ENCODE assay signal across 13 cellular contexts in the genomic region with DNA sequence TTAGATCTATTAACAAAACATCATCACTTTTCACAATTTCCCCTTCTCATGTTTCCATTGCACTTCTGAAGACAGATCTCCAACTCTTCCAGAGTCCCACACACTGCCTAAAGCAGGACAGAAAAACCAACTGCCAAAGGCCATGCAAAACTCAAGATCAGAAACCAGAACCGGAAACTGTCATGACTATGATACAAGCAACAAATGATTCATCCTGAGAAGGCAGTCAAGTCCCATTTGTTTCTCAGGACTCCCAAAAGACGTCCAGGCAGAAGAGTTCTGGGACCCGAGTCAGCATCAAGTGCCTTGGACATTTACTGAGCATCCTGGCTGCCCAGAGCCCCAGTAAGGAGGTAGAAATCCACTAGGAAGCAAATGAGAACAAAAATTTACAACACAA. TPM values are rescaled to one million over a fixed set of nuclear protein-coding genes. Genes with fewer than 3 reads are reported as not detected.
DNase-seq lines count a peak whose midpoint lies in the region; ATAC-seq and TF ChIP-seq lines count a peak whose summit lies in the region.
"Had no signal": no experiment of that assay in that cellular context is flagged by ENCODE, and none has a peak within 500 bp of the region (broad histone marks: within the 10 kb centered on the region; RNA-seq: fewer than 3 reads in every experiment).

No MANE protein-coding gene starts in this region.

- no peaks in the 10 kb centered on the region for H3K27me3 ChIP-seq in upper lobe of left lung

- DNase-seq in CD14-positive monocyte (ENCODE audit: low spot score): no peak
- DNase-seq in activated naive CD4-positive, alpha-beta T cell treated with anti-CD3 and anti-CD28 coated beads, Interleukin-2, amount 50 U/mL, for 72 hours (ENCODE audit: low spot score in 2 of 2): no peak
- no peak for DNase-seq in upper lobe of left lung
- DNase-seq in NCI-H2029 treated with DMSO at 0.1 percent for 48 hours (lab: John Stamatoyannopoulos, UW): no peak
- DNase-seq in stimulated activated CD4-positive, alpha-beta T cell treated with anti-CD3 and anti-CD28 coated beads, Interleukin-2, amount 100 ng/mL, for 24 hours: no peak
- DNase-seq: naive B cell, NCI-H526 had no signal

- no peak for TF ChIP-seq EP300 in upper lobe of left lung (IDR thresholded peaks at IDR 0.05)

- 78 to 84% methylated on average over 3 of the region's 3 CpGs for WGBS in upper lobe of left lung, 2 donors

- ATAC-seq in GM18868 (IDR thresholded peaks at IDR 0.05; ENCODE audit: unreplicated experiment) (peak; percentile 55), HG03280 (IDR thresholded peaks at IDR 0.05; ENCODE audit: unreplicated experiment) (peak; percentile 61), upper lobe of left lung (ENCODE audit: low FRiP score in 2 of 2) (no peak), GM19023 (IDR thresholded peaks at IDR 0.05; ENCODE audit: unreplicated experiment) (no peak)
- ATAC-seq in activated naive CD4-positive, alpha-beta T cell treated with anti-CD3 and anti-CD28 coated beads, Interleukin-2, amount 50 U/mL, for 72 hours: peak; percentile 83 to 85

- TF ChIP-seq CTCF in CD14-positive monocyte (IDR thresholded peaks at IDR 0.05) (no peak), upper lobe of left lung (IDR thresholded peaks at IDR 0.05) (no peak)

- peak overlapping the region in 1 of 4 donors; percentile 50 for H3K27ac ChIP-seq in upper lobe of left lung
- H3K27ac ChIP-seq: C4-2B, WERI-Rb-1 had no signal

- H3K27me3 Mint-ChIP-seq in CD14-positive monocyte (ENCODE audit: low read depth in 3 of 3): peaks cover 0 to 2% (median 0%) of the 10 kb centered on the region in 3 donors
- H3K27me3 Mint-ChIP-seq: brain, naive B cell had no signal

- intact Hi-C loops in CD14-positive monocyte (cut with micrococcal nuclease): loop anchor here in 1 of 2 donors (5.0 kb wide), 1 partner anchor 41 kb away; the partner anchor contains the start of gene ERN1

- H3K4me1 Mint-ChIP-seq in CD14-positive monocyte: peaks cover 54% of the 10 kb centered on the region

- H3K9me3 ChIP-seq in upper lobe of left lung: no peaks in the 10 kb centered on the region

- peaks cover 0 to 6% (median 0%) of the 10 kb centered on the region in 4 donors for H3K36me3 ChIP-seq in upper lobe of left lung
- H3K36me3 ChIP-seq: WERI-Rb-1 had no signal

- TF ChIP-seq POLR2A in upper lobe of left lung (IDR thresholded peaks at IDR 0.05): no peak

- no peak overlapping the region for H3K4me3 Mint-ChIP-seq in CD14-positive monocyte
- H3K4me3 Mint-ChIP-seq: brain, naive B cell had no signal

- peak overlapping the region; percentile 93 to 97 (median 95) for H3K27ac Mint-ChIP-seq in CD14-positive monocyte
- peak overlapping the region; percentile 60 to 94 for H3K27ac Mint-ChIP-seq in activated naive CD4-positive, alpha-beta T cell treated with anti-CD3 and anti-CD28 coated beads, Interleukin-2, amount 50 U/mL, for 72 hours
- H3K27ac Mint-ChIP-seq: brain had no signal

- H3K4me1 ChIP-seq in upper lobe of left lung: peaks cover 8 to 63% (median 37%) of the 10 kb centered on the region in 4 donors

- H3K4me3 ChIP-seq in upper lobe of left lung: no peak overlapping the region

- no peaks in the 10 kb centered on the region for H3K9me3 Mint-ChIP-seq in CD14-positive monocyte
- no peaks in the 10 kb centered on the region for H3K9me3 Mint-ChIP-seq in activated naive CD4-positive, alpha-beta T cell treated with anti-CD3 and anti-CD28 coated beads, Interleukin-2, amount 50 U/mL, for 72 hours
- H3K9me3 Mint-ChIP-seq: brain, naive B cell had no signal

- H3K36me3 Mint-ChIP-seq in CD14-positive monocyte: peaks cover 59 to 81% of the 10 kb centered on the region in 2 donors
- peaks cover 0 to 30% of the 10 kb centered on the region in 2 donors for H3K36me3 Mint-ChIP-seq in activated naive CD4-positive, alpha-beta T cell treated with anti-CD3 and anti-CD28 coated beads, Interleukin-2, amount 50 U/mL, for 72 hours
- H3K36me3 Mint-ChIP-seq: naive B cell had no signal

RNA-seq across cellular contexts. Expression of gene ERN1, which starts 38.8 kb away (rescaled TPM):
- 10 to 100 TPM; 11.0 to 13.7 TPM for polyA plus RNA-seq in CD14-positive monocyte
- total RNA-seq in activated naive CD4-positive, alpha-beta T cell treated with anti-CD3 and anti-CD28 coated beads, Interleukin-2, amount 50 U/mL, for 72 hours: 10 to 100 TPM; 23.7 to 24.1 TPM
- 10 to 100 TPM; 32.8 to 65.0 (median 41.9) TPM for total RNA-seq in upper lobe of left lung

Comparison
In these comparisons a context has a peak if more than half of its experiments do, and no peak if none do; other contexts are left out.
1. ATAC-seq: peak in GM18868 (single experiment), HG03280 (single experiment) and activated naive CD4-positive, alpha-beta T cell treated with anti-CD3 and anti-CD28 coated beads, Interleukin-2, amount 50 U/mL, for 72 hours (2 of 2); none in upper lobe of left lung (0 of 2) and GM19023 (single experiment).